Comparison of ENCODE assay signal across 23 cellular contexts in the genomic region with DNA sequence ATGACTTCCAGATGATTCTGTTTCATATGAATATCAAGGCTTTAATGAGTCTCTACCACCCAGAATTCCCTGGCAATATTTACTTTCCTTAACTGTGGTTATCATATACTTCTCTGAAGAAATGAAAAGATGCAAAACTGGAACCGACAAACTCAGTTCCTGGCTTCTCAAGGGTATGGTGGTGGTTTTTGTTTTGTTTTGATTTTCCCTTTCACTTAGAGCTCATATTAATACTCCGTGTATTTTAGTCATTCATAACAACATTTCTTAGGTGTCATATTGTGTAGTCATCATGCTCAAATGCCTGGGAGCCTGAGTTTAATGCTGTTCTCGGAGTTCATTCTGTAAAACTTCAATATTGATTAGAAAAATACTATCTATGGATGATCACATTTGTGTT.
"Had no signal": no experiment of that assay in that cellular context is flagged by ENCODE, and none has a peak within 500 bp of the region (broad histone marks: within the 10 kb centered on the region; RNA-seq: fewer than 3 reads in every experiment).

No MANE protein-coding gene starts in this region.

- DNase-seq: dorsolateral prefrontal cortex; effector CD4-positive, alpha-beta T cell; hypothalamus; immature natural killer cell; islet precursor cell; kidney glomerular epithelial cell; left colon; left ventricle myocardium inferior; lower lobe of right lung; natural killer cell; occipital lobe; ovary; posterior cingulate gyrus; psoas muscle; right cardiac atrium; sigmoid colon; stimulated activated CD4-positive, alpha-beta T cell treated with anti-CD3 and anti-CD28 coated beads, Interleukin-2, amount 100 ng/mL, for 24 hours; stimulated activated CD4-positive, alpha-beta T cell treated with anti-CD3 and anti-CD28 coated beads, Interleukin-4, amount 100 ng/mL, for 24 hours; stimulated activated naive CD4-positive, alpha-beta T cell treated with Interleukin-2 at 50 U/mL for 16 hours; stomach; thyroid gland; trophoblast cell had no signal

- ATAC-seq: left colon; lower lobe of right lung; natural killer cell; psoas muscle; right cardiac atrium; stimulated activated effector memory CD8-positive, alpha-beta T cell treated with anti-CD3 and anti-CD28 coated beads, Interleukin-12 subunit alpha, Interleukin-12 subunit beta, amount 100 ng/mL, for 72 hours had no signal
